In genomic region chr5:59124983-59125960, GRCh38 we compare ENCODE assay signal across 11 cellular contexts.
A peak's percentile ranks its signal among the peaks of the same experiment; 100 is the strongest.
DNase-seq lines count a peak whose midpoint lies in the region; ATAC-seq and TF ChIP-seq lines count a peak whose summit lies in the region.
"Had no signal": no experiment of that assay in that cellular context is flagged by ENCODE, and none has a peak within 500 bp of the region (broad histone marks: within the 10 kb centered on the region; RNA-seq: fewer than 3 reads in every experiment).

No MANE protein-coding gene starts in this region.

- H3K4me3 ChIP-seq in tibial artery, result no peak overlapping the region
- H3K4me3 ChIP-seq in PC-9, result no peak overlapping the region

- H4K20me1 ChIP-seq in PC-9 (ENCODE audit: insufficient read depth), result no peaks in the 10 kb centered on the region

- H3K27me3 ChIP-seq in tibial artery (no peaks in the 10 kb centered on the region), foreskin keratinocyte (no peaks in the 10 kb centered on the region), PC-9 (ENCODE audit: insufficient read depth, low read depth) (no peaks in the 10 kb centered on the region)

- DNase-seq in activated naive CD4-positive, alpha-beta T cell treated with anti-CD3 and anti-CD28 coated beads, Interleukin-2, amount 50 U/mL, for 72 hours (ENCODE audit: low spot score in 2 of 2), result peak in 1 of 2 donors; percentile 6
- no peak for DNase-seq in activated naive CD4-positive, alpha-beta T cell treated with anti-CD3 and anti-CD28 coated beads, Interleukin-2, amount 50 U/mL, for 16 hours
- DNase-seq in SHP77 treated with DMSO at 0.1 percent for 48 hours (lab: John Stamatoyannopoulos, UW) (peak; percentile 44), glutamatergic neuron (peak; percentile 25), tibial artery (no peak), foreskin keratinocyte (no peak), PC-9 (no peak)
- DNase-seq in stimulated activated naive CD4-positive, alpha-beta T cell treated with Interleukin-2 at 50 U/mL for 16 hours (lab: John Stamatoyannopoulos, UW), result no peak
- DNase-seq: activated T-cell treated with anti-CD3 and anti-CD28 coated beads, Interleukin-2, amount 50 U/mL, for 1 hour; DND-41 had no signal

- H3K9me3 ChIP-seq in tibial artery (no peaks in the 10 kb centered on the region), PC-9 (ENCODE audit: insufficient read depth, low read depth) (no peaks in the 10 kb centered on the region)

- no peak overlapping the region for H3K4me3 Mint-ChIP-seq in glutamatergic neuron (ENCODE audit: unreplicated experiment)
- H3K4me3 Mint-ChIP-seq: stimulated activated naive CD8-positive, alpha-beta T cell treated with anti-CD3 and anti-CD28 coated beads, Interleukin-15, Interleukin-2, amounts not matched to agents 100 ng/mL and 50 ng/mL, for 24 hours had no signal

- H3K4me1 ChIP-seq in tibial artery (peaks cover 0 to 71% (median 10%) of the 10 kb centered on the region in 4 donors), foreskin keratinocyte (no peaks in the 10 kb centered on the region), PC-9 (replicated peaks; ENCODE audit: insufficient read depth) (peaks cover 11% of the 10 kb centered on the region; the same call in 1 of the 2 replicates)

- no peak overlapping the region for H2AFZ ChIP-seq in PC-9

- CTCF ChIA-PET in PC-9 (lab: Charles Lee), result interaction anchor here (0.5 to 0.8 kb wide), 3 partner anchors 12 to 90 kb away, joined by 3 to 9 read pairs (median 3); no protein-coding TSS in a partner anchor

- POLR2A ChIA-PET in PC-9 (lab: Charles Lee; ENCODE audit: unreplicated experiment), result no interaction called here

- H3K9me2 ChIP-seq in PC-9 (ENCODE audit: insufficient read depth), result no peaks in the 10 kb centered on the region

- ATAC-seq in activated naive CD4-positive, alpha-beta T cell treated with anti-CD3 and anti-CD28 coated beads, Interleukin-2, amount 50 U/mL, for 72 hours, result peak; percentile 22 to 24
- no peak for ATAC-seq in foreskin keratinocyte

- H3K36me3 ChIP-seq in tibial artery, result no peaks in the 10 kb centered on the region
- H3K36me3 ChIP-seq in PC-9 (ENCODE audit: low read depth), result no peaks in the 10 kb centered on the region

- H3K27ac ChIP-seq in tibial artery, result peak overlapping the region; percentile 49 to 78
- no peak overlapping the region for H3K27ac ChIP-seq in foreskin keratinocyte
- H3K27ac ChIP-seq in PC-9, result no peak overlapping the region

- BruUV-seq in PC-9 (replicated peaks; lab: Mats Ljungman, UMichigan), result no TSS peak

- no peaks in the 10 kb centered on the region for H3K4me1 Mint-ChIP-seq in glutamatergic neuron (ENCODE audit: low read depth, unreplicated experiment)

- no peaks in the 10 kb centered on the region for H3K27me3 Mint-ChIP-seq in glutamatergic neuron (ENCODE audit: unreplicated experiment)
- H3K27me3 Mint-ChIP-seq: stimulated activated naive CD8-positive, alpha-beta T cell treated with anti-CD3 and anti-CD28 coated beads, Interleukin-15, Interleukin-2, amounts not matched to agents 100 ng/mL and 50 ng/mL, for 24 hours had no signal

- intact Hi-C loops in tibial artery (cut with DNase I; ENCODE audit: low total_unique reads) (no loop called here), PC-9 (cut with micrococcal nuclease; ENCODE audit: unreplicated experiment) (no loop called here)

- no peaks in the 10 kb centered on the region for H3F3A ChIP-seq in PC-9 (ENCODE audit: insufficient read depth, low read depth)

- no peak overlapping the region for H3K27ac Mint-ChIP-seq in activated naive CD4-positive, alpha-beta T cell treated with anti-CD3 and anti-CD28 coated beads, Interleukin-2, amount 50 U/mL, for 72 hours
- no peak overlapping the region for H3K27ac Mint-ChIP-seq in glutamatergic neuron (ENCODE audit: unreplicated experiment)
- H3K27ac Mint-ChIP-seq: stimulated activated naive CD8-positive, alpha-beta T cell treated with anti-CD3 and anti-CD28 coated beads, Interleukin-15, Interleukin-2, amounts not matched to agents 100 ng/mL and 50 ng/mL, for 24 hours had no signal

- peaks cover 0 to 9% of the 10 kb centered on the region in 2 donors for H3K36me3 Mint-ChIP-seq in activated naive CD4-positive, alpha-beta T cell treated with anti-CD3 and anti-CD28 coated beads, Interleukin-2, amount 50 U/mL, for 72 hours
- no peaks in the 10 kb centered on the region for H3K36me3 Mint-ChIP-seq in glutamatergic neuron (ENCODE audit: unreplicated experiment)

- TF ChIP-seq CTCF in glutamatergic neuron (IDR thresholded peaks at IDR 0.05; ENCODE audit: partially characterized antibody, unreplicated experiment) (no peak), tibial artery (IDR thresholded peaks at IDR 0.05) (no peak), foreskin keratinocyte (conservative IDR thresholded peaks at IDR 0.05) (no peak), PC-9 (conservative IDR thresholded peaks at IDR 0.05) (no peak)

- peaks cover 0 to 8% of the 10 kb centered on the region in 2 donors for H3K9me3 Mint-ChIP-seq in activated naive CD4-positive, alpha-beta T cell treated with anti-CD3 and anti-CD28 coated beads, Interleukin-2, amount 50 U/mL, for 72 hours
- no peaks in the 10 kb centered on the region for H3K9me3 Mint-ChIP-seq in glutamatergic neuron (ENCODE audit: unreplicated experiment)
- H3K9me3 Mint-ChIP-seq: stimulated activated naive CD8-positive, alpha-beta T cell treated with anti-CD3 and anti-CD28 coated beads, Interleukin-15, Interleukin-2, amounts not matched to agents 100 ng/mL and 50 ng/mL, for 24 hours had no signal

- no peaks in the 10 kb centered on the region for H3K79me2 ChIP-seq in PC-9 (ENCODE audit: low read depth)

- H3K4me2 ChIP-seq in PC-9, result no peak overlapping the region

Comparison
In these comparisons a context has a peak if more than half of its experiments do, and no peak if none do; other contexts are left out.
1. DNase-seq: peak in SHP77 treated with DMSO at 0.1 percent for 48 hours (single experiment) and glutamatergic neuron (single experiment); none in activated naive CD4-positive, alpha-beta T cell treated with anti-CD3 and anti-CD28 coated beads, Interleukin-2, amount 50 U/mL, for 16 hours (single experiment), tibial artery (0 of 2), foreskin keratinocyte (0 of 2), PC-9 (0 of 2) and stimulated activated naive CD4-positive, alpha-beta T cell treated with Interleukin-2 at 50 U/mL for 16 hours (single experiment).
2. H3K27ac ChIP-seq: peak in tibial artery (2 of 2); none in foreskin keratinocyte (single experiment) and PC-9 (single experiment).